In genomic region chr2:227826019-227826521, GRCh38 we compare ENCODE assay signal across 15 cellular contexts. TPM values are rescaled to one million over a fixed set of nuclear protein-coding genes. Genes with fewer than 3 reads are reported as not detected.
DNase-seq lines count a peak whose midpoint lies in the region; ATAC-seq and TF ChIP-seq lines count a peak whose summit lies in the region.
"Had no signal": no experiment of that assay in that cellular context is flagged by ENCODE, and none has a peak within 500 bp of the region (broad histone marks: within the 10 kb centered on the region; RNA-seq: fewer than 3 reads in every experiment).

No MANE protein-coding gene starts in this region.

- peaks cover 20% of the 10 kb centered on the region for H3K4me1 Mint-ChIP-seq in MCF 10A (ENCODE audit: insufficient read depth, unreplicated experiment)

- intact Hi-C loops in MCF 10A (cut with micrococcal nuclease), result no loop called here
- intact Hi-C loops in head of caudate nucleus (cut with DNase I), result no loop called here

- ATAC-seq in GM18867 (IDR thresholded peaks at IDR 0.05; ENCODE audit: unreplicated experiment), result no peak

- H3K4me3 Mint-ChIP-seq in MCF 10A (ENCODE audit: unreplicated experiment), result peak overlapping the region; percentile 30
- H3K4me3 Mint-ChIP-seq: endodermal cell had no signal

- no peak for TF ChIP-seq CTCF in MCF 10A (IDR thresholded peaks at IDR 0.05; ENCODE audit: unreplicated experiment)

- peaks cover 7% of the 10 kb centered on the region for H3K9me3 Mint-ChIP-seq in MCF 10A (ENCODE audit: unreplicated experiment)
- H3K9me3 Mint-ChIP-seq: endodermal cell had no signal

- peak; percentile 25 for DNase-seq in stimulated activated naive CD4-positive, alpha-beta T cell treated with Interleukin-2 at 50 U/mL for 16 hours (lab: John Stamatoyannopoulos, UW)
- no peak for DNase-seq in stimulated activated naive CD4-positive, alpha-beta T cell (lab: John Stamatoyannopoulos, UW)
- DNase-seq in MCF 10A (ENCODE audit: unreplicated experiment), result peak; percentile 15
- peak in 36 of 42 donors; percentile 8 to 71 (median 34) for DNase-seq in head of caudate nucleus
- DNase-seq in ureter (ENCODE audit: low spot score), result peak; percentile 52
- no peak for DNase-seq in NCI-H1092 (lab: John Stamatoyannopoulos, UW)
- no peak for DNase-seq in SHP77 treated with DMSO at 0.1 percent for 48 hours (lab: John Stamatoyannopoulos, UW)
- DNase-seq: activated gamma-delta T cell treated with Interleukin-2 at 50 U/mL for 16 hours; endodermal cell; NCI-H2081; NCI-H526 treated with DMSO at 0.1 percent for 48 hours; stimulated activated CD4-positive, alpha-beta T cell treated with anti-CD3 and anti-CD28 coated beads, Interleukin-4, amount 100 ng/mL, for 1 hour had no signal

- CTCF ChIA-PET in MCF 10A (lab: Yijun Ruan, JAX), result no interaction called here

- POLR2A ChIA-PET in MCF 10A (lab: Yijun Ruan, JAX), result no interaction called here

- H3K36me3 Mint-ChIP-seq in MCF 10A (ENCODE audit: insufficient read depth, unreplicated experiment), result no peaks in the 10 kb centered on the region

- H3K27ac Mint-ChIP-seq in MCF 10A (ENCODE audit: low read depth, unreplicated experiment), result peak overlapping the region; percentile 33
- H3K27ac Mint-ChIP-seq: endodermal cell had no signal

- no TSS peak for BruUV-seq in MCF 10A (replicated peaks; lab: Mats Ljungman, UMichigan)

- no peaks in the 10 kb centered on the region for H3K27me3 Mint-ChIP-seq in MCF 10A (ENCODE audit: insufficient read depth, unreplicated experiment)

RNA-seq across cellular contexts. Expression of gene CCL20, which starts 12.4 kb away (rescaled TPM):
- total RNA-seq in MCF 10A (2022), result 18.0 and 34.4 TPM in 2 replicates
- total RNA-seq in ureter, result 2.3 TPM
- total RNA-seq: endodermal cell, urinary bladder had no signal

RNA-seq across cellular contexts. Expression of gene DAW1, which starts 45.4 kb away (rescaled TPM):
- 0.64 and 1.1 TPM in 2 replicates for total RNA-seq in MCF 10A (2022)
- total RNA-seq in ureter, result not detected
- total RNA-seq: HT1080 had no signal

Comparison
In these comparisons a context has a peak if more than half of its experiments do, and no peak if none do; other contexts are left out.
1. DNase-seq: peak in stimulated activated naive CD4-positive, alpha-beta T cell treated with Interleukin-2 at 50 U/mL for 16 hours (single experiment), MCF 10A (single experiment), head of caudate nucleus (36 of 42) and ureter (single experiment); none in stimulated activated naive CD4-positive, alpha-beta T cell (0 of 6), NCI-H1092 (single experiment) and SHP77 treated with DMSO at 0.1 percent for 48 hours (single experiment).